Comparison of ENCODE assay signal across 29 cellular contexts in the genomic region with DNA sequence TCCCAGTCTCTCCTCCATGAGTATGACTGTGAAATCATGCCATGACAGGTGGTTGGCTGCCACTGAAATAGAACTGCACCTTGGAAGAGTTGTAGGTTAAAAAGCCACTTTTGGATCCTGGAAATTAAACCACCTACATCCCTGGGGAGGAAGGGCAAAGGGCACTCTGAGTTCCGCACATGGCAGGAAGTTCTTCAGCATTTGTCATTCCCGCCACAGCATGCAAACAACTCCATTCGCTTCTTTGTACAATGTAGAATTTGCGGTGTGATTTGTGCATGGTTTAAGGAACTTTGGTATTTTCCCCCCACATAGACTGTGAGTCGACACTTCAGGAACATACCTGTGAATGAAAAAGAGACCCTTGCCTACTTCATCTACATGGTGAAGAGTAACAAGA. TPM values are rescaled to one million over a fixed set of nuclear protein-coding genes. Genes with fewer than 3 reads are reported as not detected.
DNase-seq lines count a peak whose midpoint lies in the region; ATAC-seq, FAIRE-seq and TF ChIP-seq lines count a peak whose summit lies in the region.
"Had no signal": no experiment of that assay in that cellular context is flagged by ENCODE, and none has a peak within 500 bp of the region (broad histone marks: within the 10 kb centered on the region; RNA-seq: fewer than 3 reads in every experiment).

No MANE protein-coding gene starts in this region.

- dilution Hi-C loops in endothelial cell of umbilical vein (cut with MboI; ENCODE audit: extremely low pct_ligation_motif_present, low sequenced_read_pairs): no loop called here

- TF ChIP-seq CTCF in HepG2 (CRISPR knock-in tag; IDR thresholded peaks at IDR 0.05): no peak
- TF ChIP-seq CTCF in right lobe of liver (IDR thresholded peaks at IDR 0.05): no peak
- no peak for TF ChIP-seq CTCF in endothelial cell of umbilical vein (IDR thresholded peaks at IDR 0.05; ENCODE audit: extremely low read depth in 1 of 2, insufficient read depth in 1 of 2, low read depth in 1 of 2, low read length in 2 of 2)

- intact Hi-C loops in HepG2 (cut with micrococcal nuclease; ENCODE audit: unreplicated experiment): no loop called here
- intact Hi-C loops in right lobe of liver (cut with DNase I): no loop called here
- intact Hi-C loops in endothelial cell of umbilical vein (cut with micrococcal nuclease): no loop called here

- H3K27me3 ChIP-seq in HepG2 (ENCODE audit: control insufficient read depth in 1 of 2, insufficient read depth in 2 of 2, low read length in 2 of 2) (no peaks in the 10 kb centered on the region), right lobe of liver (no peaks in the 10 kb centered on the region), endothelial cell of umbilical vein (ENCODE audit: control insufficient read depth in 2 of 2, insufficient read depth in 2 of 2, low read length in 2 of 2) (no peaks in the 10 kb centered on the region), trophoblast cell (ENCODE audit: insufficient read depth, low read length) (no peaks in the 10 kb centered on the region)
- H3K27me3 ChIP-seq: BE2C, BLaER1 had no signal

- H2AFZ ChIP-seq in HepG2 (ENCODE audit: low read length): no peak overlapping the region
- H2AFZ ChIP-seq in endothelial cell of umbilical vein (ENCODE audit: low read depth, low read length): no peak overlapping the region
- H2AFZ ChIP-seq in trophoblast cell (ENCODE audit: insufficient read depth, low read length, poor library complexity): no peak overlapping the region

- H2BK120ac ChIP-seq in trophoblast cell (ENCODE audit: insufficient read depth, low read length, poor library complexity): no peak overlapping the region

- no peak overlapping the region for H3K18ac ChIP-seq in trophoblast cell (ENCODE audit: low read length)

- no TSS peak for BruUV-seq in HepG2 (replicated peaks; lab: Mats Ljungman, UMichigan)
- no TSS peak for BruUV-seq in endothelial cell of umbilical vein (replicated peaks; lab: Mats Ljungman, UMichigan)

- no peak overlapping the region for H3K4me3 ChIP-seq in HepG2 (replicated peaks in 1 of 3; ENCODE audit: insufficient read depth in 1 of 3, low read depth in 2 of 3, low read length in 3 of 3)
- H3K4me3 ChIP-seq in right lobe of liver: no peak overlapping the region
- no peak overlapping the region for H3K4me3 ChIP-seq in endothelial cell of umbilical vein (replicated peaks in 1 of 3; ENCODE audit: insufficient read depth in 1 of 3, low read depth in 1 of 3, low read length in 3 of 3)
- no peak overlapping the region for H3K4me3 ChIP-seq in trophoblast cell (ENCODE audit: low read depth, low read length)
- H3K4me3 ChIP-seq: BLaER1, GM12878 had no signal

- H3K27ac ChIP-seq in HepG2 (ENCODE audit: extremely low read length, insufficient read depth, low read length) (no peak overlapping the region), right lobe of liver (no peak overlapping the region), endothelial cell of umbilical vein (ENCODE audit: insufficient read depth, low read depth, low read length) (no peak overlapping the region), trophoblast cell (ENCODE audit: low read depth, low read length) (no peak overlapping the region)
- H3K27ac ChIP-seq: BLaER1 had no signal

- no peak for TF ChIP-seq RAD21 in HepG2 (CRISPR knock-in tag; IDR thresholded peaks at IDR 0.05)

- H3K79me2 ChIP-seq in HepG2 (ENCODE audit: insufficient read depth, low read length): no peaks in the 10 kb centered on the region
- no peaks in the 10 kb centered on the region for H3K79me2 ChIP-seq in endothelial cell of umbilical vein (ENCODE audit: control insufficient read depth, insufficient read depth, low read length)
- no peaks in the 10 kb centered on the region for H3K79me2 ChIP-seq in trophoblast cell (ENCODE audit: control insufficient read depth, insufficient read depth, low read length, poor library complexity)

- no peak overlapping the region for H4K12ac ChIP-seq in trophoblast cell (ENCODE audit: low read depth, low read length)

- H3K9ac ChIP-seq in HepG2 (ENCODE audit: insufficient read depth, low read depth, low read length) (no peak overlapping the region), endothelial cell of umbilical vein (replicated peaks; ENCODE audit: extremely low read depth, insufficient read depth, low read length) (no peak overlapping the region), trophoblast cell (ENCODE audit: low read length) (peak overlapping the region; percentile 18)
- H3K9ac ChIP-seq: BLaER1 had no signal

- in situ Hi-C loops in HepG2 (cut with HindIII; ENCODE audit: extremely low pct_ligation_motif_present, low pct_unique_long_range_greater_than_20kb): no loop called here

- no peak for ATAC-seq in HepG2
- no peak for ATAC-seq in right lobe of liver
- ATAC-seq: GM12878 had no signal

- H3K36me3 ChIP-seq in HepG2 (replicated peaks in 1 of 2; ENCODE audit: control insufficient read depth in 1 of 2, insufficient read depth in 2 of 2, low read length in 2 of 2) (peaks cover 11 to 36% of the 10 kb centered on the region in 2 experiments), right lobe of liver (peaks cover 6 to 43% (median 20%) of the 10 kb centered on the region in 4 donors), endothelial cell of umbilical vein (ENCODE audit: control insufficient read depth in 2 of 2, extremely low read depth in 1 of 2, insufficient read depth in 2 of 2, low read length in 2 of 2) (peaks cover 8 to 21% of the 10 kb centered on the region in 2 experiments), trophoblast cell (ENCODE audit: control insufficient read depth in 1 of 2, insufficient read depth in 2 of 2, low read length in 2 of 2) (peaks cover 30 to 60% of the 10 kb centered on the region in 2 experiments)

- H3K4me1 ChIP-seq in HepG2 (ENCODE audit: insufficient read depth, low read length): peaks cover 13% of the 10 kb centered on the region; the same call in 1 of the 2 replicates
- peaks cover 0 to 11% (median 0%) of the 10 kb centered on the region in 4 donors for H3K4me1 ChIP-seq in right lobe of liver
- peaks cover 2% of the 10 kb centered on the region for H3K4me1 ChIP-seq in endothelial cell of umbilical vein (ENCODE audit: control insufficient read depth, extremely low read depth, insufficient read depth, low read length)
- peaks cover 9 to 15% of the 10 kb centered on the region in 2 experiments for H3K4me1 ChIP-seq in trophoblast cell (ENCODE audit: control insufficient read depth in 1 of 2, insufficient read depth in 2 of 2, low read length in 2 of 2)
- H3K4me1 ChIP-seq: BE2C, BLaER1 had no signal

- H4K91ac ChIP-seq in trophoblast cell (ENCODE audit: low read depth, low read length): no peak overlapping the region

- 92% methylated on average over 5 of the region's 5 CpGs for WGBS in HepG2 (ENCODE audit: low lambda C conversion rate)
- WGBS in right lobe of liver (ENCODE audit: insufficient coverage, low coverage, low lambda C conversion rate, missing lambda C conversion rate): 83% methylated on average over 3 of the region's 5 CpGs
- WGBS in trophoblast cell (ENCODE audit: extremely low coverage, insufficient coverage, insufficient read length): no CpG with 5 or more reads among the region's 5 CpGs

- POLR2A ChIA-PET in HepG2 (lab: Yijun Ruan, JAX) (no interaction called here), endothelial cell of umbilical vein (lab: Charles Lee) (no interaction called here)

- H3K14ac ChIP-seq in trophoblast cell (ENCODE audit: low read length): no peak overlapping the region

- DNase-seq in HepG2 (ENCODE audit: low spot score) (no peak), right lobe of liver (no peak), endothelial cell of umbilical vein (ENCODE audit: low read depth, low spot score) (no peak), trophoblast cell (peak in 1 of 2 donors; percentile 41), urothelium cell line (ENCODE audit: low spot score) (no peak)
- DNase-seq in stimulated activated CD4-positive, alpha-beta T cell treated with anti-CD3 and anti-CD28 coated beads, Interleukin-2, amount 100 ng/mL, for 24 hours: no peak
- DNase-seq: 8988T; ACHN; BE2C; C1 segment of cervical spinal cord; CD4-positive, alpha-beta memory T cell; CD4-positive, CD25-positive, alpha-beta regulatory T cell; CD8-positive, alpha-beta memory T cell; COR-L47; DMS 273 treated with DMSO at 0.1 percent for 48 hours; DMS153; DMS53; DMS79; DND-41; EL; GDM1 had no signal

- FAIRE-seq in HepG2 (lab: Jason Lieb, UNC) (no peak), endothelial cell of umbilical vein (lab: Jason Lieb, UNC) (peak; percentile 76), urothelium cell line (lab: Jason Lieb, UNC) (no peak)
- FAIRE-seq: A204.1, GM12878, GM12892, GM19239 had no signal

- no peak overlapping the region for H2AK5ac ChIP-seq in trophoblast cell (ENCODE audit: low read length)

- H3K4me2 ChIP-seq in HepG2 (ENCODE audit: low read depth, low read length) (no peak overlapping the region), endothelial cell of umbilical vein (ENCODE audit: insufficient read depth, low read length) (no peak overlapping the region), trophoblast cell (ENCODE audit: low read length) (no peak overlapping the region)
- H3K4me2 ChIP-seq: BLaER1 had no signal

- H3K79me1 ChIP-seq in trophoblast cell (ENCODE audit: low read length): no peaks in the 10 kb centered on the region

- H4K20me1 ChIP-seq in HepG2 (ENCODE audit: insufficient read depth, low read length): no peaks in the 10 kb centered on the region; the same call in 1 of the 2 replicates
- H4K20me1 ChIP-seq in endothelial cell of umbilical vein (replicated peaks; ENCODE audit: control insufficient read depth, extremely low read depth, insufficient read depth, low read length): no peaks in the 10 kb centered on the region

- H2BK5ac ChIP-seq in trophoblast cell (ENCODE audit: low read depth, low read length, poor library complexity): no peak overlapping the region

- no peaks in the 10 kb centered on the region for H3K9me1 ChIP-seq in endothelial cell of umbilical vein (replicated peaks; ENCODE audit: control insufficient read depth, extremely low read depth, insufficient read depth, low read length)

- CTCF ChIA-PET in HepG2 (lab: Yijun Ruan, JAX; ENCODE audit: low intra/inter-chr PET ratio, low total read pairs): no interaction called here
- CTCF ChIA-PET in endothelial cell of umbilical vein (lab: Charles Lee): no interaction called here

- no peak overlapping the region for H3K23ac ChIP-seq in trophoblast cell (ENCODE audit: low read length)

- no peak for TF ChIP-seq EP300 in HepG2 (IDR thresholded peaks at IDR 0.05; ENCODE audit: low read depth in 2 of 2, low read length in 2 of 2)
- no peak for TF ChIP-seq EP300 in HepG2 (CRISPR knock-in tag; IDR thresholded peaks at IDR 0.05; ENCODE audit: borderline replicate concordance)

- no peak overlapping the region for H3K4ac ChIP-seq in trophoblast cell (ENCODE audit: low read depth, low read length)

- no peak overlapping the region for H4K8ac ChIP-seq in trophoblast cell (ENCODE audit: low read depth, low read length)

- H2BK12ac ChIP-seq in trophoblast cell (ENCODE audit: low read length): no peak overlapping the region

- no peaks in the 10 kb centered on the region for H3K9me3 ChIP-seq in HepG2 (ENCODE audit: low read length)
- H3K9me3 ChIP-seq in right lobe of liver: no peaks in the 10 kb centered on the region
- H3K9me3 ChIP-seq in endothelial cell of umbilical vein (replicated peaks; ENCODE audit: control insufficient read depth, insufficient read depth, low read length): no peaks in the 10 kb centered on the region
- no peaks in the 10 kb centered on the region for H3K9me3 ChIP-seq in trophoblast cell (ENCODE audit: insufficient read depth, low read depth, low read length)
- H3K9me3 ChIP-seq: BE2C, BLaER1 had no signal

- TF ChIP-seq POLR2A in HepG2 (IDR thresholded peaks at IDR 0.05; ENCODE audit: insufficient read depth in 1 of 2, low read depth in 2 of 2, low read length in 2 of 2) (no peak), right lobe of liver (IDR thresholded peaks at IDR 0.05) (no peak), endothelial cell of umbilical vein (IDR thresholded peaks at IDR 0.05; ENCODE audit: low read depth, low read length) (no peak)

RNA-seq across cellular contexts. Expression of gene SAP30L, which starts 9.8 kb away (rescaled TPM):
- 35.1 and 37.2 TPM in 2 replicates for total RNA-seq in HepG2 (2016; rRNA removed; fragmentation: Illumina TruSeq; extraction: Trizol)
- 43.5 and 52.9 TPM in 2 replicates for total RNA-seq in HepG2 (2016; cell fraction: cytosol; rRNA removed; fragmentation: Illumina TruSeq; extraction: Trizol; ENCODE audit: low read depth)
- total RNA-seq in HepG2 (2016; cell fraction: insoluble cytoplasmic fraction; rRNA removed; fragmentation: Illumina TruSeq; extraction: Trizol): 29.8 and 32.1 TPM in 2 replicates
- total RNA-seq in HepG2 (2016; cell fraction: membrane; rRNA removed; fragmentation: Illumina TruSeq; extraction: Trizol): 68.1 and 69.8 TPM in 2 replicates
- 18.6 and 21.2 TPM in 2 replicates for total RNA-seq in HepG2 (2016; cell fraction: nucleus; rRNA removed; fragmentation: Illumina TruSeq; extraction: Trizol)
- 22.7 and 27.9 TPM in 2 replicates for polyA plus RNA-seq in HepG2 (2011; rRNA removed)
- polyA plus RNA-seq in HepG2 (2011; cell fraction: cytosol; rRNA removed): 13.3 and 17.8 TPM in 2 replicates
- polyA plus RNA-seq in HepG2 (2011; cell fraction: nucleus; rRNA removed): 11.4 and 19.9 TPM in 2 replicates
- 25.2 and 38.3 TPM in 2 replicates for polyA plus RNA-seq in HepG2 (2012)
- polyA plus RNA-seq in HepG2 (2016; cell fraction: cytosol; fragmentation: Illumina TruSeq; extraction: Trizol; ENCODE audit: low read depth): 53.9 and 56.6 TPM in 2 replicates
- 37.5 and 38.4 TPM in 2 replicates for polyA plus RNA-seq in HepG2 (2016; cell fraction: insoluble cytoplasmic fraction; fragmentation: Illumina TruSeq; extraction: Trizol; ENCODE audit: low read depth)
- 62.1 and 69.0 TPM in 2 replicates for polyA plus RNA-seq in HepG2 (2016; cell fraction: membrane; fragmentation: Illumina TruSeq; extraction: Trizol; ENCODE audit: low read depth)
- polyA plus RNA-seq in HepG2 (2016; cell fraction: nucleus; fragmentation: Illumina TruSeq; extraction: Trizol; ENCODE audit: insufficient read depth, low read depth): 35.7 and 47.1 TPM in 2 replicates
- polyA minus RNA-seq in HepG2 (2011; rRNA and poly(A)+ RNA removed; ENCODE audit: low replicate concordance): 6.8 and 18.8 TPM in 2 replicates
- polyA minus RNA-seq in HepG2 (2011; cell fraction: cytosol; rRNA and poly(A)+ RNA removed): 7.7 and 13.8 TPM in 2 replicates
- 8.1 and 9.5 TPM in 2 replicates for polyA minus RNA-seq in HepG2 (2011; cell fraction: nucleus; rRNA and poly(A)+ RNA removed)
- total RNA-seq in right lobe of liver: 10 to 100 TPM in 5 of 6 experiments, 1 to 10 TPM in 1; 9.7 to 24.9 (median 20.1) TPM
- total RNA-seq in endothelial cell of umbilical vein: 37.6 and 37.8 TPM in 2 replicates
- polyA plus RNA-seq in endothelial cell of umbilical vein: 18.1 and 21.7 TPM in 2 replicates
- 30.1 and 31.8 TPM in 2 replicates for polyA plus RNA-seq in endothelial cell of umbilical vein (2011; cell fraction: cytosol; rRNA removed)
- 21.1 and 23.9 TPM in 2 replicates for polyA plus RNA-seq in endothelial cell of umbilical vein (2011; cell fraction: nucleus; rRNA removed)
- 27.3 and 37.3 TPM in 2 replicates for polyA plus RNA-seq in endothelial cell of umbilical vein (2012)
- 18.4 and 28.5 TPM in 2 replicates for polyA minus RNA-seq in endothelial cell of umbilical vein
- polyA minus RNA-seq in endothelial cell of umbilical vein (2011; cell fraction: cytosol; rRNA and poly(A)+ RNA removed): 32.6 TPM
- polyA minus RNA-seq in endothelial cell of umbilical vein (2011; cell fraction: nucleus; rRNA and poly(A)+ RNA removed): 6.3 and 8.7 TPM in 2 replicates
- 74.2 and 79.0 TPM in 2 replicates for polyA plus RNA-seq in trophoblast cell (2013)

RNA-seq across cellular contexts. Expression of gene HAND1, which starts 22.4 kb away (rescaled TPM):
- not detected in 2 replicates for total RNA-seq in HepG2 (2016; rRNA removed; fragmentation: Illumina TruSeq; extraction: Trizol)
- not detected in 2 replicates for total RNA-seq in HepG2 (2016; cell fraction: cytosol; rRNA removed; fragmentation: Illumina TruSeq; extraction: Trizol; ENCODE audit: low read depth)
- total RNA-seq in HepG2 (2016; cell fraction: insoluble cytoplasmic fraction; rRNA removed; fragmentation: Illumina TruSeq; extraction: Trizol): not detected in 2 replicates
- not detected in 2 replicates for total RNA-seq in HepG2 (2016; cell fraction: membrane; rRNA removed; fragmentation: Illumina TruSeq; extraction: Trizol)
- not detected in 2 replicates for total RNA-seq in HepG2 (2016; cell fraction: nucleus; rRNA removed; fragmentation: Illumina TruSeq; extraction: Trizol)
- not detected in 2 replicates for polyA plus RNA-seq in HepG2 (2011; rRNA removed)
- polyA plus RNA-seq in HepG2 (2011; cell fraction: cytosol; rRNA removed): not detected in 2 replicates
- not detected in 2 replicates for polyA plus RNA-seq in HepG2 (2011; cell fraction: nucleus; rRNA removed)
- polyA plus RNA-seq in HepG2 (2012): not detected in 2 replicates
- not detected in 2 replicates for polyA plus RNA-seq in HepG2 (2016; cell fraction: cytosol; fragmentation: Illumina TruSeq; extraction: Trizol; ENCODE audit: low read depth)
- polyA plus RNA-seq in HepG2 (2016; cell fraction: insoluble cytoplasmic fraction; fragmentation: Illumina TruSeq; extraction: Trizol; ENCODE audit: low read depth): not detected in 2 replicates
- polyA plus RNA-seq in HepG2 (2016; cell fraction: membrane; fragmentation: Illumina TruSeq; extraction: Trizol; ENCODE audit: low read depth): not detected in 2 replicates
- not detected in 2 replicates for polyA plus RNA-seq in HepG2 (2016; cell fraction: nucleus; fragmentation: Illumina TruSeq; extraction: Trizol; ENCODE audit: insufficient read depth, low read depth)
- polyA minus RNA-seq in HepG2 (2011; rRNA and poly(A)+ RNA removed; ENCODE audit: low replicate concordance): not detected in 2 replicates
- polyA minus RNA-seq in HepG2 (2011; cell fraction: cytosol; rRNA and poly(A)+ RNA removed): not detected in 2 replicates
- polyA minus RNA-seq in HepG2 (2011; cell fraction: nucleus; rRNA and poly(A)+ RNA removed): not detected in 2 replicates
- not detected for total RNA-seq in right lobe of liver
- not detected in 2 replicates for total RNA-seq in endothelial cell of umbilical vein
- not detected in 2 replicates for polyA plus RNA-seq in endothelial cell of umbilical vein
- not detected in 2 replicates for polyA plus RNA-seq in endothelial cell of umbilical vein (2011; cell fraction: cytosol; rRNA removed)
- not detected in 2 replicates for polyA plus RNA-seq in endothelial cell of umbilical vein (2011; cell fraction: nucleus; rRNA removed)
- not detected in 2 replicates for polyA plus RNA-seq in endothelial cell of umbilical vein (2012)
- polyA minus RNA-seq in endothelial cell of umbilical vein: not detected in 2 replicates
- polyA minus RNA-seq in endothelial cell of umbilical vein (2011; cell fraction: cytosol; rRNA and poly(A)+ RNA removed): not detected
- not detected in 2 replicates for polyA minus RNA-seq in endothelial cell of umbilical vein (2011; cell fraction: nucleus; rRNA and poly(A)+ RNA removed)
- 1,543 and 1,644 TPM in 2 replicates for polyA plus RNA-seq in trophoblast cell (2013)
- total RNA-seq: A673; CD4-positive, alpha-beta memory T cell; CD4-positive, CD25-positive, alpha-beta regulatory T cell; CD8-positive, alpha-beta memory T cell had no signal
- polyA plus RNA-seq: AG04450; CD14-positive monocyte; CD4-positive, alpha-beta memory T cell; CD4-positive, CD25-positive, alpha-beta regulatory T cell; CD8-positive, alpha-beta memory T cell had no signal
